In genomic region chr22:49303061-49303735, GRCh38 we compare ENCODE assay signal across 21 cellular contexts.
A peak's percentile ranks its signal among the peaks of the same experiment; 100 is the strongest.
DNase-seq lines count a peak whose midpoint lies in the region; ATAC-seq and TF ChIP-seq lines count a peak whose summit lies in the region.
"Had no signal": no experiment of that assay in that cellular context is flagged by ENCODE, and none has a peak within 500 bp of the region (broad histone marks: within the 10 kb centered on the region; RNA-seq: fewer than 3 reads in every experiment).

No MANE protein-coding gene starts in this region.

- H3K9me3 ChIP-seq in right atrium auricular region = no peaks in the 10 kb centered on the region
- H3K9me3 ChIP-seq: neutrophil had no signal

- intact Hi-C loops in left cardiac atrium (cut with DNase I) = no loop called here

- no peak overlapping the region for H3K27ac ChIP-seq in right atrium auricular region
- H3K27ac ChIP-seq: neutrophil had no signal

- H3K36me3 Mint-ChIP-seq in brain (no peaks in the 10 kb centered on the region), neural crest cell (ENCODE audit: low read depth) (no peaks in the 10 kb centered on the region)
- H3K36me3 Mint-ChIP-seq: activated naive CD4-positive, alpha-beta T cell treated with anti-CD3 and anti-CD28 coated beads, Interleukin-2, amount 10 ng/mL, durations not matched to agents 7 days and 5 days; CD4-positive, alpha-beta memory T cell; T-cell had no signal

- H3K27me3 Mint-ChIP-seq in brain = peaks cover 3% of the 10 kb centered on the region
- no peaks in the 10 kb centered on the region for H3K27me3 Mint-ChIP-seq in neural crest cell (ENCODE audit: low read depth)

- DNase-seq in right atrium auricular region (ENCODE audit: low spot score) = peak; percentile 23
- DNase-seq in left cardiac atrium = no peak
- no peak for DNase-seq in neural crest cell (ENCODE audit: low read depth, low spot score)
- DNase-seq in stimulated activated CD4-positive, alpha-beta T cell treated with anti-CD3 and anti-CD28 coated beads, Interleukin-15, amount 100 ng/mL, for 24 hours = no peak
- DNase-seq in DMS53 (lab: John Stamatoyannopoulos, UW) = no peak
- no peak for DNase-seq in NCI-H526 (lab: John Stamatoyannopoulos, UW)
- DNase-seq: activated CD4-positive, alpha-beta T cell treated with anti-CD3 and anti-CD28 coated beads for 48 hours; activated naive CD4-positive, alpha-beta T cell treated with anti-CD3 and anti-CD28 coated beads, Interleukin-2, amount 10 ng/mL, durations not matched to agents 7 days and 5 days; CD4-positive, alpha-beta memory T cell; cerebellar nuclear complex; effector CD8-positive, alpha-beta T cell; NCI-H146; OCI-M1; retina; substantia nigra had no signal

- H3K27ac Mint-ChIP-seq in brain (peak overlapping the region in 3 of 5 experiments; percentile 16 to 54 (median 27)), neural crest cell (ENCODE audit: unreplicated experiment) (peak overlapping the region; percentile 85)
- H3K27ac Mint-ChIP-seq: activated naive CD4-positive, alpha-beta T cell treated with anti-CD3 and anti-CD28 coated beads, Interleukin-2, amount 10 ng/mL, durations not matched to agents 7 days and 5 days; CD4-positive, alpha-beta memory T cell; T-cell had no signal

- ATAC-seq in left cardiac atrium = no peak
- ATAC-seq: GM12878, K562, left colon, T-cell had no signal

- no peaks in the 10 kb centered on the region for H3K4me1 ChIP-seq in right atrium auricular region

- no peaks in the 10 kb centered on the region for H3K36me3 ChIP-seq in right atrium auricular region
- H3K36me3 ChIP-seq: neutrophil had no signal

- H3K9me3 Mint-ChIP-seq in brain (no peaks in the 10 kb centered on the region), neural crest cell (no peaks in the 10 kb centered on the region)
- H3K9me3 Mint-ChIP-seq: activated naive CD4-positive, alpha-beta T cell treated with anti-CD3 and anti-CD28 coated beads, Interleukin-2, amount 10 ng/mL, durations not matched to agents 7 days and 5 days; T-cell had no signal

- no peak overlapping the region for H3K4me3 ChIP-seq in right atrium auricular region
- H3K4me3 ChIP-seq: GM12878, K562 had no signal

- H3K27me3 ChIP-seq in right atrium auricular region = peaks cover 0 to 9% of the 10 kb centered on the region in 2 donors
- H3K27me3 ChIP-seq: neutrophil had no signal

- peaks cover 7% of the 10 kb centered on the region for H3K4me1 Mint-ChIP-seq in brain
- H3K4me1 Mint-ChIP-seq in neural crest cell = no peaks in the 10 kb centered on the region
- H3K4me1 Mint-ChIP-seq: activated naive CD4-positive, alpha-beta T cell treated with anti-CD3 and anti-CD28 coated beads, Interleukin-2, amount 10 ng/mL, durations not matched to agents 7 days and 5 days; T-cell had no signal

- TF ChIP-seq CTCF in right atrium auricular region (IDR thresholded peaks at IDR 0.05) (no peak), brain (conservative IDR thresholded peaks at IDR 0.05) (no peak), neural crest cell (conservative IDR thresholded peaks at IDR 0.05) (no peak)

- H3K4me3 Mint-ChIP-seq in brain (no peak overlapping the region), neural crest cell (no peak overlapping the region)
- H3K4me3 Mint-ChIP-seq: activated naive CD4-positive, alpha-beta T cell treated with anti-CD3 and anti-CD28 coated beads, Interleukin-2, amount 10 ng/mL, durations not matched to agents 7 days and 5 days; CD4-positive, alpha-beta memory T cell; T-cell had no signal
